ENCODE assay signal across 13 cellular contexts in the genomic region with DNA sequence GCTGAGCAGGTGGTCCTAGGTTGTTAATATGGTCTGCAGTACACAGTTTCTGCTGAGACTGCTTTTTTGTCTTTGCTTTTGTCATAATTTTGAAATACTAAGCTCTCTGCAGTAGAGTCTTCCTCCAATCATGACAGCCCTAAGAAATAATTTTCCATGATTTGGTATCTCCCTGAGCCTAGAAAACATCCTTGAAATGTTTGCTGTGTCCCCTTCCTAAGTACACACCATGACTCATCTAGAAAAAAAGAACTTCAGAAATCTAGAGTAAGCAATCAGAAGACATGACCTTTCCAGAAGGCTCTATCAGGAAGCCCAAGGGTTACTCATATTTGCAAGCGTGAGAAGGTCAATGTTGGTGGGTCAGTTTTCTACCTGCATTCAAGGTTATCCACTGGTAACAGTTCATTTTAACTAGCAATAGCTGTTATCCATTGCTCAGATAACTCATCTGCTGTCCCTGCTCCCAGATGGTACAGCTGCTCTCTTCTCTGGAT. TPM values are rescaled to one million over a fixed set of nuclear protein-coding genes. Genes with fewer than 3 reads are reported as not detected.
DNase-seq lines count a peak whose midpoint lies in the region; ATAC-seq and TF ChIP-seq lines count a peak whose summit lies in the region.
"Had no signal": no experiment of that assay in that cellular context is flagged by ENCODE, and none has a peak within 500 bp of the region (broad histone marks: within the 10 kb centered on the region; RNA-seq: fewer than 3 reads in every experiment).

No MANE protein-coding gene starts in this region.

- intact Hi-C loops in activated T-helper 2 cell treated with anti-CD3 and anti-CD28 coated beads, Interferon-gamma antibody, Interleukin-2, Interleukin-4, amounts not matched to agents 10 μg/mL and 5 μg/mL and 100 μg/mL, durations not matched to agents 14 hours and 24 hours and 36 hours (cut with micrococcal nuclease) = loop anchor here (5.0 kb wide), 2 partner anchors 250 to 655 kb away; no protein-coding TSS in a partner anchor
- intact Hi-C loops in CD8-positive, alpha-beta T cell (cut with DNase I, micrococcal nuclease) = loop anchor here (5.0 kb wide), 4 partner anchors 140 to 840 kb away; a partner anchor contains a TSS

- H3K4me1 ChIP-seq in ACC112 (ENCODE audit: control insufficient read depth, insufficient read depth, low read length, unreplicated experiment) (peaks cover 27% of the 10 kb centered on the region), gastroesophageal sphincter (peaks cover 6 to 34% (median 6%) of the 10 kb centered on the region in 3 donors)
- H3K4me1 ChIP-seq in CD8-positive, alpha-beta T cell (ENCODE audit: insufficient read depth, low read length) = peaks cover 32% of the 10 kb centered on the region

- no peaks in the 10 kb centered on the region for H3K27me3 Mint-ChIP-seq in activated T-helper 2 cell treated with anti-CD3 and anti-CD28 coated beads, Interferon-gamma antibody, Interleukin-2, Interleukin-4, amounts not matched to agents 10 μg/mL and 5 μg/mL and 100 μg/mL, durations not matched to agents 14 hours and 24 hours and 36 hours (ENCODE audit: low read depth)
- no peaks in the 10 kb centered on the region for H3K27me3 Mint-ChIP-seq in stimulated activated memory B cell treated with anti-CD40 and anti-IgM and Interleukin-4, amounts not matched to agents 10 μg/mL and 1 μg/mL and 100 μg/mL, for 72 hours
- H3K27me3 Mint-ChIP-seq in CD8-positive, alpha-beta T cell (ENCODE audit: low read depth) = no peaks in the 10 kb centered on the region
- H3K27me3 Mint-ChIP-seq: CD4-positive, alpha-beta T cell had no signal

- H3K9me3 ChIP-seq in gastroesophageal sphincter = no peaks in the 10 kb centered on the region
- no peaks in the 10 kb centered on the region for H3K9me3 ChIP-seq in CD8-positive, alpha-beta T cell (ENCODE audit: low read length)

- ATAC-seq in gastroesophageal sphincter = peak; percentile 17
- no peak for ATAC-seq in stimulated activated memory B cell treated with anti-CD40 and anti-IgM and Interleukin-4, amounts not matched to agents 10 μg/mL and 1 μg/mL and 100 μg/mL, for 72 hours
- ATAC-seq in HG02970 (IDR thresholded peaks at IDR 0.05; ENCODE audit: low FRiP score, unreplicated experiment) = no peak
- no peak for ATAC-seq in CD8-positive, alpha-beta T cell

- CTCF ChIA-PET in CD8-positive, alpha-beta T cell (lab: Charles Lee) = interaction anchor here (0.6 to 14.3 kb wide), 16 partner anchors 9 to 685 kb away, joined by 3 to 408 read pairs (median 18); a partner anchor contains a TSS

- no peak for TF ChIP-seq EP300 in gastroesophageal sphincter (IDR thresholded peaks at IDR 0.05)

- H3K9me3 Mint-ChIP-seq in activated T-helper 2 cell treated with anti-CD3 and anti-CD28 coated beads, Interferon-gamma antibody, Interleukin-2, Interleukin-4, amounts not matched to agents 10 μg/mL and 5 μg/mL and 100 μg/mL, durations not matched to agents 14 hours and 24 hours and 36 hours = no peaks in the 10 kb centered on the region
- no peaks in the 10 kb centered on the region for H3K9me3 Mint-ChIP-seq in stimulated activated memory B cell treated with anti-CD40 and anti-IgM and Interleukin-4, amounts not matched to agents 10 μg/mL and 1 μg/mL and 100 μg/mL, for 72 hours
- no peaks in the 10 kb centered on the region for H3K9me3 Mint-ChIP-seq in CD8-positive, alpha-beta T cell
- H3K9me3 Mint-ChIP-seq: CD4-positive, alpha-beta T cell had no signal

- H3K79me2 ChIP-seq in ACC112 (ENCODE audit: control insufficient read depth, insufficient read depth, low read length, unreplicated experiment) = peaks cover 46% of the 10 kb centered on the region

- H2AFZ ChIP-seq in ACC112 (ENCODE audit: low read length, unreplicated experiment) = no peak overlapping the region

- peaks cover 67% of the 10 kb centered on the region for H3K4me1 Mint-ChIP-seq in activated T-helper 2 cell treated with anti-CD3 and anti-CD28 coated beads, Interferon-gamma antibody, Interleukin-2, Interleukin-4, amounts not matched to agents 10 μg/mL and 5 μg/mL and 100 μg/mL, durations not matched to agents 14 hours and 24 hours and 36 hours (ENCODE audit: low read depth)
- peaks cover 39% of the 10 kb centered on the region for H3K4me1 Mint-ChIP-seq in stimulated activated memory B cell treated with anti-CD40 and anti-IgM and Interleukin-4, amounts not matched to agents 10 μg/mL and 1 μg/mL and 100 μg/mL, for 72 hours
- peaks cover 46% of the 10 kb centered on the region for H3K4me1 Mint-ChIP-seq in CD8-positive, alpha-beta T cell (ENCODE audit: low read depth)

- POLR2A ChIA-PET in CD8-positive, alpha-beta T cell (lab: Charles Lee) = interaction anchor here (1.0 to 6.6 kb wide), 3 partner anchors 12 to 17 kb away, joined by 3 to 167 read pairs (median 9); a partner anchor contains a TSS

- H3K36me3 Mint-ChIP-seq in activated T-helper 2 cell treated with anti-CD3 and anti-CD28 coated beads, Interferon-gamma antibody, Interleukin-2, Interleukin-4, amounts not matched to agents 10 μg/mL and 5 μg/mL and 100 μg/mL, durations not matched to agents 14 hours and 24 hours and 36 hours (ENCODE audit: low read depth) = peaks cover 76% of the 10 kb centered on the region
- peaks cover 33% of the 10 kb centered on the region for H3K36me3 Mint-ChIP-seq in stimulated activated memory B cell treated with anti-CD40 and anti-IgM and Interleukin-4, amounts not matched to agents 10 μg/mL and 1 μg/mL and 100 μg/mL, for 72 hours
- H3K36me3 Mint-ChIP-seq in CD8-positive, alpha-beta T cell = peaks cover 53% of the 10 kb centered on the region

- no peak overlapping the region for H3K4me3 Mint-ChIP-seq in activated T-helper 2 cell treated with anti-CD3 and anti-CD28 coated beads, Interferon-gamma antibody, Interleukin-2, Interleukin-4, amounts not matched to agents 10 μg/mL and 5 μg/mL and 100 μg/mL, durations not matched to agents 14 hours and 24 hours and 36 hours (ENCODE audit: low read depth)
- no peak overlapping the region for H3K4me3 Mint-ChIP-seq in stimulated activated memory B cell treated with anti-CD40 and anti-IgM and Interleukin-4, amounts not matched to agents 10 μg/mL and 1 μg/mL and 100 μg/mL, for 72 hours
- H3K4me3 Mint-ChIP-seq in CD8-positive, alpha-beta T cell = no peak overlapping the region
- H3K4me3 Mint-ChIP-seq: CD4-positive, alpha-beta T cell had no signal

- DNase-seq in GM03348 (ENCODE audit: low spot score) (peak; percentile 71), ureter (ENCODE audit: low spot score) (no peak)
- DNase-seq in activated T-helper 2 cell treated with anti-CD3 and anti-CD28 coated beads, Interferon-gamma antibody, Interleukin-2, Interleukin-4, amounts not matched to agents 10 μg/mL and 5 μg/mL and 100 μg/mL, durations not matched to agents 14 hours and 24 hours and 36 hours (ENCODE audit: low spot score) = no peak
- DNase-seq in CD8-positive, alpha-beta T cell = no peak
- DNase-seq: activated effector memory CD4-positive, alpha-beta T cell treated with anti-CD3 and anti-CD28 coated beads, Interleukin-2, amount 50 U/mL, for 16 hours; CD4-positive, alpha-beta T cell; NCI-H2029 treated with DMSO at 0.1 percent for 48 hours; OCI-M1 had no signal

- TF ChIP-seq POLR2A in gastroesophageal sphincter (IDR thresholded peaks at IDR 0.05) = no peak

- peak overlapping the region; percentile 75 for H3K27ac Mint-ChIP-seq in activated T-helper 2 cell treated with anti-CD3 and anti-CD28 coated beads, Interferon-gamma antibody, Interleukin-2, Interleukin-4, amounts not matched to agents 10 μg/mL and 5 μg/mL and 100 μg/mL, durations not matched to agents 14 hours and 24 hours and 36 hours
- no peak overlapping the region for H3K27ac Mint-ChIP-seq in stimulated activated memory B cell treated with anti-CD40 and anti-IgM and Interleukin-4, amounts not matched to agents 10 μg/mL and 1 μg/mL and 100 μg/mL, for 72 hours
- no peak overlapping the region for H3K27ac Mint-ChIP-seq in CD8-positive, alpha-beta T cell

- 60% methylated on average over 1 of the region's 1 CpG; no CpG with 5 or more reads in 1 of the 2 donors for WGBS in gastroesophageal sphincter (ENCODE audit: low coverage in 1 of 2), 2 donors

- no peak for TF ChIP-seq CTCF in gastroesophageal sphincter (IDR thresholded peaks at IDR 0.05)
- no peak for TF ChIP-seq CTCF in CD8-positive, alpha-beta T cell (IDR thresholded peaks at IDR 0.05)

- H3K27me3 ChIP-seq in ACC112 (ENCODE audit: insufficient read depth, low read length) (no peaks in the 10 kb centered on the region), gastroesophageal sphincter (no peaks in the 10 kb centered on the region)
- H3K27me3 ChIP-seq in CD8-positive, alpha-beta T cell (ENCODE audit: insufficient read depth, low read length) = no peaks in the 10 kb centered on the region

- H3K36me3 ChIP-seq in ACC112 (ENCODE audit: insufficient read depth, low read length) (peaks cover 33% of the 10 kb centered on the region), gastroesophageal sphincter (peaks cover 0 to 65% of the 10 kb centered on the region in 2 donors)
- peaks cover 15% of the 10 kb centered on the region for H3K36me3 ChIP-seq in CD8-positive, alpha-beta T cell (ENCODE audit: insufficient read depth, low read length)

- H3K4me3 ChIP-seq in ACC112 (ENCODE audit: low read depth, low read length) (no peak overlapping the region), gastroesophageal sphincter (no peak overlapping the region)
- no peak overlapping the region for H3K4me3 ChIP-seq in CD8-positive, alpha-beta T cell (ENCODE audit: low read depth, low read length)
- H3K4me3 ChIP-seq: skin epidermis had no signal

- peak overlapping the region; percentile 59 for H3K27ac ChIP-seq in ACC112 (ENCODE audit: low read depth, low read length)
- no peak overlapping the region for H3K27ac ChIP-seq in gastroesophageal sphincter
- H3K27ac ChIP-seq in CD8-positive, alpha-beta T cell (ENCODE audit: low read depth, low read length) = no peak overlapping the region

RNA-seq across cellular contexts. Expression of a gene that starts 16.4 kb away (rescaled TPM):
- total RNA-seq in activated T-helper 2 cell treated with anti-CD3 and anti-CD28 coated beads, Interferon-gamma antibody, Interleukin-2, Interleukin-4, amounts not matched to agents 10 μg/mL and 5 μg/mL and 100 μg/mL, durations not matched to agents 14 hours and 24 hours and 36 hours = 246 and 256 TPM in 2 replicates
- total RNA-seq in gastroesophageal sphincter (100 to 1,000 TPM; 123 to 228 (median 171) TPM), ureter (172 TPM)
- 10 to 100 TPM; 27.2 to 35.6 TPM for total RNA-seq in CD8-positive, alpha-beta T cell

RNA-seq across cellular contexts. Expression of a gene that starts 25.5 kb away (rescaled TPM):
- total RNA-seq in activated T-helper 2 cell treated with anti-CD3 and anti-CD28 coated beads, Interferon-gamma antibody, Interleukin-2, Interleukin-4, amounts not matched to agents 10 μg/mL and 5 μg/mL and 100 μg/mL, durations not matched to agents 14 hours and 24 hours and 36 hours = 9.2 and 10.8 TPM in 2 replicates
- total RNA-seq in gastroesophageal sphincter = 10 to 100 TPM; 23.8 to 42.0 (median 31.0) TPM
- 1 to 10 TPM; 7.9 to 8.3 TPM for total RNA-seq in CD8-positive, alpha-beta T cell
- 33.7 TPM for total RNA-seq in ureter
